ENCODE assay signal across 24 cellular contexts in the genomic region with DNA sequence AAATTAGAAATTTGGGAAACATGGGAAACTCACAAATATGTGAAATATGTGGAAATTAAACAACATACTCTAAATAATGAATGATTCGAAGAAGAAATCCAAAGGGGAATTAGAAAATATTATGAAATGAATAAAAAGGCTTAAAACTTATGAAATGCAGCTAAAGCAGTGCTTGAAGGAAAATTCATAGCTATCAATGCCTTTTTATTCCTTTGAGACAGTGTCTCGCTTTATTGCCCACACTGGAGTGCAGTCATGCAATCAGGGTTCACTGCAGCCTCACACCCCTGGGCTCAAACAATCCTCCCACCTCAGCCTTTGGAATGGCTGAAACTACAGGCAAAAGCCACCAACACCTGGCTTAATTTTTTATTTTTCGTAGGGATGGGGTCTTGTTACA. TPM values are rescaled to one million over a fixed set of nuclear protein-coding genes. Genes with fewer than 3 reads are reported as not detected.
A peak's percentile ranks its signal among the peaks of the same experiment; 100 is the strongest.
DNase-seq lines count a peak whose midpoint lies in the region; ATAC-seq lines count a peak whose summit lies in the region.
"Had no signal": no experiment of that assay in that cellular context is flagged by ENCODE, and none has a peak within 500 bp of the region (broad histone marks: within the 10 kb centered on the region; RNA-seq: fewer than 3 reads in every experiment).

No MANE protein-coding gene starts in this region.

- no peak overlapping the region for H3K4me3 Mint-ChIP-seq in immature natural killer cell
- H3K4me3 Mint-ChIP-seq in natural killer cell treated with Interleukin-12 subunit alpha and Interleukin-12 subunit beta and Interleukin-15 and Interleukin-18, amount 100 ng/mL, for 72 hours = no peak overlapping the region
- H3K4me3 Mint-ChIP-seq: CD14-positive monocyte had no signal

- peak overlapping the region; percentile 83 to 97 (median 94) for H3K27ac Mint-ChIP-seq in immature natural killer cell
- peak overlapping the region; percentile 2 to 69 for H3K27ac Mint-ChIP-seq in natural killer cell treated with Interleukin-12 subunit alpha and Interleukin-12 subunit beta and Interleukin-15 and Interleukin-18, amount 100 ng/mL, for 72 hours
- H3K27ac Mint-ChIP-seq: CD14-positive monocyte; CD4-positive, CD25-positive, alpha-beta regulatory T cell had no signal

- DNase-seq in adipocyte (ENCODE audit: low read depth) = no peak
- no peak for DNase-seq in immature natural killer cell
- DNase-seq in natural killer cell treated with Interleukin-12 subunit alpha and Interleukin-12 subunit beta and Interleukin-15 and Interleukin-18, amount 100 ng/mL, for 72 hours (ENCODE audit: low spot score) = no peak
- DNase-seq in H7 = no peak
- DNase-seq in mucosa of gallbladder (ENCODE audit: low spot score) = no peak
- DNase-seq: 8988T; ACHN; BE2C; C1 segment of cervical spinal cord; CD4-positive, alpha-beta memory T cell; CD4-positive, CD25-positive, alpha-beta regulatory T cell; COR-L47; DMS 273 treated with DMSO at 0.1 percent for 48 hours; DMS153; DMS53; DMS79; DND-41; EL; GDM1 had no signal

- peaks cover 25 to 29% of the 10 kb centered on the region in 2 donors for H3K4me1 Mint-ChIP-seq in immature natural killer cell
- peaks cover 22 to 23% of the 10 kb centered on the region in 2 donors for H3K4me1 Mint-ChIP-seq in natural killer cell treated with Interleukin-12 subunit alpha and Interleukin-12 subunit beta and Interleukin-15 and Interleukin-18, amount 100 ng/mL, for 72 hours (ENCODE audit: low read depth in 2 of 2)
- H3K4me1 Mint-ChIP-seq: CD14-positive monocyte had no signal

- peaks cover 10 to 27% (median 23%) of the 10 kb centered on the region in 6 donors for H3K9me3 Mint-ChIP-seq in immature natural killer cell
- peaks cover 8% of the 10 kb centered on the region for H3K9me3 Mint-ChIP-seq in natural killer cell treated with Interleukin-12 subunit alpha and Interleukin-12 subunit beta and Interleukin-15 and Interleukin-18, amount 100 ng/mL, for 72 hours

- H3K4me3 ChIP-seq in adipocyte (ENCODE audit: low read length) = peak overlapping the region; percentile 17
- H3K4me3 ChIP-seq in H7 (ENCODE audit: insufficient read depth, low read depth, low read length) = no peak overlapping the region
- H3K4me3 ChIP-seq: BLaER1, GM12878 had no signal

- H3K36me3 ChIP-seq in adipocyte (ENCODE audit: control insufficient read depth, insufficient read depth, low read length, severe bottlenecking) = no peaks in the 10 kb centered on the region
- H3K36me3 ChIP-seq in H7 (replicated peaks; ENCODE audit: control insufficient read depth, insufficient read depth, low read length) = no peaks in the 10 kb centered on the region; the same call in 1 of the 2 replicates
- H3K36me3 ChIP-seq: BE2C had no signal

- H3K36me3 Mint-ChIP-seq in immature natural killer cell = peaks cover 0 to 4% (median 0%) of the 10 kb centered on the region in 3 donors
- H3K36me3 Mint-ChIP-seq in natural killer cell treated with Interleukin-12 subunit alpha and Interleukin-12 subunit beta and Interleukin-15 and Interleukin-18, amount 100 ng/mL, for 72 hours = peaks cover 9% of the 10 kb centered on the region
- H3K36me3 Mint-ChIP-seq: CD14-positive monocyte; CD4-positive, alpha-beta memory T cell; CD4-positive, CD25-positive, alpha-beta regulatory T cell had no signal

- peaks cover 19 to 37% (median 32%) of the 10 kb centered on the region in 3 donors for H3K27me3 Mint-ChIP-seq in immature natural killer cell (ENCODE audit: low read depth in 3 of 3)
- H3K27me3 Mint-ChIP-seq in natural killer cell treated with Interleukin-12 subunit alpha and Interleukin-12 subunit beta and Interleukin-15 and Interleukin-18, amount 100 ng/mL, for 72 hours = no peaks in the 10 kb centered on the region
- H3K27me3 Mint-ChIP-seq: CD4-positive, alpha-beta memory T cell; CD4-positive, CD25-positive, alpha-beta regulatory T cell had no signal

- peaks cover 11% of the 10 kb centered on the region for H3K9me3 ChIP-seq in adipocyte (ENCODE audit: control insufficient read depth, low read length)
- H3K9me3 ChIP-seq: BE2C had no signal

- H3K4me1 ChIP-seq in adipocyte (ENCODE audit: control insufficient read depth, insufficient read depth, low read length) = no peaks in the 10 kb centered on the region
- H3K4me1 ChIP-seq: BLaER1 had no signal

- H3K27me3 ChIP-seq in adipocyte (replicated peaks; ENCODE audit: control insufficient read depth, insufficient read depth, low read length) = no peaks in the 10 kb centered on the region
- H3K27me3 ChIP-seq in H7 (ENCODE audit: control insufficient read depth, insufficient read depth, low read length) = no peaks in the 10 kb centered on the region
- H3K27me3 ChIP-seq: BE2C, BLaER1 had no signal

- ATAC-seq in natural killer cell treated with Interleukin-12 subunit alpha and Interleukin-12 subunit beta and Interleukin-15 and Interleukin-18, amount 100 ng/mL, for 72 hours = no peak
- ATAC-seq: GM12878 had no signal

- no peak overlapping the region for H3K9ac ChIP-seq in adipocyte (ENCODE audit: low read length)
- H3K9ac ChIP-seq: BLaER1 had no signal

RNA-seq across cellular contexts. Expression of a gene that starts 7.9 kb away (rescaled TPM):
- polyA plus RNA-seq in immature natural killer cell = 10 to 100 TPM; 12.3 to 16.1 (median 14.9) TPM
- 10 to 100 TPM; 23.2 to 38.5 TPM for total RNA-seq in natural killer cell treated with Interleukin-12 subunit alpha and Interleukin-12 subunit beta and Interleukin-15 and Interleukin-18, amount 100 ng/mL, for 72 hours
- 46.9 and 53.4 TPM in 2 replicates for total RNA-seq in H7 (2014; rRNA removed; shearing (Covaris generic))
- 11.7 TPM for total RNA-seq in mucosa of gallbladder

RNA-seq across cellular contexts. Expression of a gene that starts 24.2 kb away (rescaled TPM):
- polyA plus RNA-seq in immature natural killer cell = 1 to 10 TPM in 1 of 3 donors, under 1 TPM in 2; 0.10 to 2.7 (median 0.48) TPM
- under 1 TPM in 1 of 2 donors, not detected in 1; 0.76 TPM for total RNA-seq in natural killer cell treated with Interleukin-12 subunit alpha and Interleukin-12 subunit beta and Interleukin-15 and Interleukin-18, amount 100 ng/mL, for 72 hours
- 23.4 and 25.0 TPM in 2 replicates for total RNA-seq in H7 (2014; rRNA removed; shearing (Covaris generic))
- total RNA-seq in mucosa of gallbladder = 1,833 TPM
- total RNA-seq: A673; CD4-positive, alpha-beta memory T cell; CD8-positive, alpha-beta memory T cell had no signal
- polyA plus RNA-seq: CD4-positive, alpha-beta memory T cell; CD4-positive, CD25-positive, alpha-beta regulatory T cell; CD8-positive, alpha-beta memory T cell had no signal

RNA-seq across cellular contexts. Expression of a gene that starts 40.1 kb away (rescaled TPM):
- 100 to 1,000 TPM; 230 to 380 (median 276) TPM for polyA plus RNA-seq in immature natural killer cell
- 100 to 1,000 TPM; 209 to 243 TPM for total RNA-seq in natural killer cell treated with Interleukin-12 subunit alpha and Interleukin-12 subunit beta and Interleukin-15 and Interleukin-18, amount 100 ng/mL, for 72 hours
- 104 and 117 TPM in 2 replicates for total RNA-seq in H7 (2014; rRNA removed; shearing (Covaris generic))
- 109 TPM for total RNA-seq in mucosa of gallbladder

Comparison
In these comparisons a context has a peak if more than half of its experiments do, and no peak if none do; other contexts are left out.
1. RNA of a gene that starts 24.2 kb away (total RNA-seq): 1,833 TPM in mucosa of gallbladder (single experiment); 23.4 to 25.0 TPM in H7 and 0.76 TPM in natural killer cell treated with Interleukin-12 subunit alpha and Interleukin-12 subunit beta and Interleukin-15 and Interleukin-18, amount 100 ng/mL, for 72 hours; every median in the first group is over 10 times any median in the second.